8 cellular contexts compared by ENCODE assay signal in the genomic region with DNA sequence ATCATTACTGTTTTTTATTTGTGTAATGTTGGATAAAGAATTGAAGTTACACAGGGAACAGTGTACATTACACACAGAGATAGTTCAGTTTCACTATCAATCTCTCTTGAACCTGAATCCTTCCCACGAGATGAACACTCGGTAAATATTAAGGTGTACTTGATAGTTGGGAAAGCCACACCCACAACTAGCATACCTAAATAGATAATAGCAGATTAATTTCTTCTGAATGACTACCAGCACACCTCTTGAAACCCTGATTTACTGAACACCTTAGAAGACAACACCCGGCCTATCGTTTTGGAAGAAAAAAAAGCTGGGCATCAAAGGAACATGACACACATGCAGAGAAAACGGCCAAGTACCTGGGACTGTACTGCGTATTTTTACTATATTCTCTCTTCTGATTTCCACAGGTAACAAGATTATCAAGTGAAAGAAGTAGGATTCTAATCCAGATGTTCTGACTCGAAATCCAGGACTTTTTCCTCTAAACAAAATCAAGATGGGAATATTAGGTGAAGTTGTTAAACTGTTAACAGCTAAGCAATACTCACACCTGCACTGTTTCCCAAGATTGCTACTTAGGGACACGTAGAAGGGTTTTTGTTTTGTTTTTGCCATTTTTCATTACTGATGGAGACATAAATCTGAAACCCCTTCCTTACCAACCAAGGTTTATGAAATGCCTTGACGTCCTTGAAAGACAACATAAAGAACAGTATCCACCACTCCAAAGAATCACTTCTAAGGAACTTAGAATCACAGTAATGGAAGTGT. TPM values are rescaled to one million over a fixed set of nuclear protein-coding genes. Genes with fewer than 3 reads are reported as not detected.
DNase-seq lines count a peak whose midpoint lies in the region; ATAC-seq, FAIRE-seq and TF ChIP-seq lines count a peak whose summit lies in the region.

No MANE protein-coding gene starts in this region.

- H3K4me3 ChIP-seq in hepatocyte, result peak overlapping the region; percentile 85
- peak overlapping the region; percentile 96 for H3K4me3 ChIP-seq in skeletal muscle satellite cell (ENCODE audit: low read length)

- H4K20me1 ChIP-seq in hepatocyte (ENCODE audit: insufficient read depth, poor library complexity, severe bottlenecking), result peaks cover 15% of the 10 kb centered on the region

- TF ChIP-seq CTCF in activated B cell treated with CpG ODN at 0.5 μM for 24 hours (IDR thresholded peaks at IDR 0.05) (no peak), hepatocyte (IDR thresholded peaks at IDR 0.05; ENCODE audit: poor library complexity) (no peak), D721Med (IDR thresholded peaks at IDR 0.05; ENCODE audit: insufficient read depth, missing control alignments) (no peak)

- DNase-seq in DMS79 treated with DMSO at 0.1 percent for 48 hours (lab: John Stamatoyannopoulos, UW) (peak; percentile 29), DMS79 (lab: John Stamatoyannopoulos, UW) (no peak), activated B cell treated with CpG ODN at 0.5 μM for 24 hours (no peak), hepatocyte (ENCODE audit: low spot score) (no peak), LoVo (ENCODE audit: low spot score) (no peak), D721Med (ENCODE audit: insufficient read length, low spot score) (no peak), HUDEP-2 (lab: John Stamatoyannopoulos, UW; ENCODE audit: unreplicated experiment in 76 of 76) (no peak)

- H3K27ac Mint-ChIP-seq in activated B cell treated with CpG ODN at 0.5 μM for 24 hours, result peak overlapping the region; percentile 95

- ATAC-seq in activated B cell treated with CpG ODN at 0.5 μM for 24 hours (ENCODE audit: low read depth), result no peak

- H3K4me3 Mint-ChIP-seq in activated B cell treated with CpG ODN at 0.5 μM for 24 hours, result peak overlapping the region; percentile 97

- peak overlapping the region; percentile 93 for H3K9ac ChIP-seq in skeletal muscle satellite cell (ENCODE audit: low read depth, low read length)

- no peaks in the 10 kb centered on the region for H3K9me2 ChIP-seq in hepatocyte (replicated peaks; ENCODE audit: insufficient read depth)

- no peak for FAIRE-seq in D721Med (lab: Jason Lieb, UNC)

- H3K36me3 ChIP-seq in hepatocyte (replicated peaks; ENCODE audit: insufficient read depth, low read depth), result no peaks in the 10 kb centered on the region
- no peaks in the 10 kb centered on the region for H3K36me3 ChIP-seq in skeletal muscle satellite cell (ENCODE audit: insufficient read depth, low read length)

- peak overlapping the region; percentile 76 for H3K4me2 ChIP-seq in hepatocyte
- peak overlapping the region; percentile 97 for H3K4me2 ChIP-seq in skeletal muscle satellite cell (ENCODE audit: low read length)

- intact Hi-C loops in activated B cell treated with CpG ODN at 0.5 μM for 24 hours (cut with micrococcal nuclease), result loop anchor here (5.0 to 10.0 kb wide), 6 partner anchors 126 to 1798 kb away; a partner anchor contains a TSS

- CTCF ChIA-PET in activated B cell treated with CpG ODN at 0.5 μM for 24 hours (lab: Charles Lee), result no interaction called here

- H3K9me3 Mint-ChIP-seq in activated B cell treated with CpG ODN at 0.5 μM for 24 hours, result peaks cover 2% of the 10 kb centered on the region

- peaks cover 59% of the 10 kb centered on the region for H3K79me2 ChIP-seq in hepatocyte

- H3K36me3 Mint-ChIP-seq in activated B cell treated with CpG ODN at 0.5 μM for 24 hours (ENCODE audit: low read depth), result peaks cover 23% of the 10 kb centered on the region

- H3K9me3 ChIP-seq in hepatocyte (ENCODE audit: low read depth) (no peaks in the 10 kb centered on the region), skeletal muscle satellite cell (replicated peaks; ENCODE audit: low read length) (no peaks in the 10 kb centered on the region)

- no peaks in the 10 kb centered on the region for H3K27me3 Mint-ChIP-seq in activated B cell treated with CpG ODN at 0.5 μM for 24 hours

- H3K4me1 ChIP-seq in hepatocyte (ENCODE audit: insufficient read depth), result peaks cover 3% of the 10 kb centered on the region
- H3K4me1 ChIP-seq in skeletal muscle satellite cell (ENCODE audit: control insufficient read depth, insufficient read depth, low read length), result peaks cover 14% of the 10 kb centered on the region

- H3K27me3 ChIP-seq in hepatocyte (no peaks in the 10 kb centered on the region), skeletal muscle satellite cell (ENCODE audit: control insufficient read depth, insufficient read depth, low read length) (no peaks in the 10 kb centered on the region)

- peak overlapping the region; percentile 87 for H2AFZ ChIP-seq in hepatocyte

- H3K4me1 Mint-ChIP-seq in activated B cell treated with CpG ODN at 0.5 μM for 24 hours, result peaks cover 34% of the 10 kb centered on the region

- peak overlapping the region; percentile 98 for H3K27ac ChIP-seq in hepatocyte

- POLR2A ChIA-PET in activated B cell treated with CpG ODN at 0.5 μM for 24 hours (lab: Charles Lee), result interaction anchor here (0.6 kb wide), 1 partner anchor 252 kb away, joined by 4 read pairs; no protein-coding TSS in a partner anchor

- WGBS in hepatocyte (ENCODE audit: low lambda C conversion rate, missing lambda C conversion rate), result 12% methylated on average over 9 of the region's 9 CpGs

RNA-seq across cellular contexts. Expression of a gene that starts 1.0 kb away (rescaled TPM):
- total RNA-seq in activated B cell treated with CpG ODN at 0.5 μM for 24 hours, result 19.7 and 24.8 TPM in 2 replicates
- 30.1 and 32.4 TPM in 2 replicates for total RNA-seq in hepatocyte
- polyA plus RNA-seq in hepatocyte, result 14.9 and 18.8 TPM in 2 replicates
- total RNA-seq in skeletal muscle satellite cell (2012; rRNA removed), result 5.9 and 8.6 TPM in 2 replicates

RNA-seq across cellular contexts. Expression of a gene that starts 6.2 kb away (rescaled TPM):
- 0.33 and 0.59 TPM in 2 replicates for total RNA-seq in activated B cell treated with CpG ODN at 0.5 μM for 24 hours
- not detected in 2 replicates for total RNA-seq in hepatocyte
- not detected in 2 replicates for polyA plus RNA-seq in hepatocyte
- total RNA-seq in skeletal muscle satellite cell (2012; rRNA removed), result 2.4 and 3.0 TPM in 2 replicates
